In the genomic region with DNA sequence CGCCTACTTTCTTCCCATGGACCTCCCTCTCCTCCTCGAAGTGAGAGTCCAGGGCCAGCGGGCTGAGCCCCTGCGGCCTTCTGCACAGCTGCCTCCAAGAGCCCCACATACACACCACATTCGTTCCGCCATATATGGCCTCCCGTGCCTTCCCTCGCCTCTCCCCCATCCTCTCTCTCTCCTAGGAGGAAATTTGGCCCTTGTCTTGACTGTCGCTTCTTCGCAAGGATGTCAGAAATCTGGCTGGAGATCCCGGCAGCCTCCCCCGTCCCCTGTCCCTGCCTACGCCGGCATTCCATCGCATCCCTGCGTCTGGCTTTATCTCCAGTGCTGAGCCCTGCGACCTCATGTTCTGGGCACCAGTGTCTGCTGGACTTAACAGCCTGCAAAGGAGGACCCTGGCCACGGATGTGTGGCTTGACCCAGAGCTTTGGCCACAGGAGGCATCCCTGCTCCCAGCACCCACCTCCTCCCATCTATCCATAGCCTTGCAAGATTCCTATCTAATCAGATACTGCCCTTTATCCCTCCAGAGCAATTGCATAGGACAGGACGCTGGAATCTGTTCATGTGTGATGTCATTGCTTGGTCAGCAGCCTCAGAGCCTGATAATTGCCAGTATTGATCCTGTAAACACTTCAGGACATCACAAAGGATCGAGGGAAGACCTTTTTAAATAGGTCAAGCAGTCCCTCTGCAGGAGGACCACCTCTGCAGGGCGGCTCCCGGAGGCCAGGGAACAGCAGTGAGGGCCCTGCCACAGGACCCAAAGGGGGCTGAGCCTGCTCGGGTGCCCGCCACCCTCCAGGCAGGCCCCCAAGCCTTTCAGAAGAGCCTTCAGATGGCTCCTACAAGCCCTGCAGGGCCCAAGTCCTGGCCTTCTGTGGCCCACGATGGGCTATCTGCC, we compare ENCODE assay signal across 20 cellular contexts.
A peak's percentile ranks its signal among the peaks of the same experiment; 100 is the strongest.
DNase-seq lines count a peak whose midpoint lies in the region; ATAC-seq and TF ChIP-seq lines count a peak whose summit lies in the region.
"Had no signal": no experiment of that assay in that cellular context is flagged by ENCODE, and none has a peak within 500 bp of the region (broad histone marks: within the 10 kb centered on the region; RNA-seq: fewer than 3 reads in every experiment).

No MANE protein-coding gene starts in this region.

- TF ChIP-seq POLR2A in Peyer's patch (IDR thresholded peaks at IDR 0.05): no peak

- no peak overlapping the region for H3K27ac ChIP-seq in right cardiac atrium (ENCODE audit: low read length)
- H3K27ac ChIP-seq in osteoblast (ENCODE audit: low read depth, low read length): no peak overlapping the region
- H3K27ac ChIP-seq in upper lobe of right lung: no peak overlapping the region
- no peak overlapping the region for H3K27ac ChIP-seq in Peyer's patch
- H3K27ac ChIP-seq: BLaER1 treated with 17β-estradiol and CSF1 and Interleukin-3, amounts not matched to agents 10 nM and 100 nM; GM23248 had no signal

- H3K36me3 Mint-ChIP-seq in nephron progenitor cell (ENCODE audit: low read depth): no peaks in the 10 kb centered on the region
- H3K36me3 Mint-ChIP-seq: CD8-positive, alpha-beta memory T cell had no signal

- no peaks in the 10 kb centered on the region for H3K9me3 ChIP-seq in right cardiac atrium (ENCODE audit: control insufficient read depth, low read length)
- no peaks in the 10 kb centered on the region for H3K9me3 ChIP-seq in osteoblast (ENCODE audit: low read depth, low read length)
- H3K9me3 ChIP-seq in upper lobe of right lung: no peaks in the 10 kb centered on the region
- no peaks in the 10 kb centered on the region for H3K9me3 ChIP-seq in Peyer's patch
- H3K9me3 ChIP-seq: BLaER1 treated with 17β-estradiol and CSF1 and Interleukin-3, amounts not matched to agents 10 nM and 100 nM had no signal

- H3K4me3 ChIP-seq in right cardiac atrium (ENCODE audit: low read length) (no peak overlapping the region), osteoblast (ENCODE audit: insufficient read depth, low read length) (no peak overlapping the region), upper lobe of right lung (no peak overlapping the region), Peyer's patch (no peak overlapping the region)
- H3K4me3 ChIP-seq: BLaER1 treated with 17β-estradiol and CSF1 and Interleukin-3, amounts not matched to agents 10 nM and 100 nM; GM12878; GM23248 had no signal

- no peaks in the 10 kb centered on the region for H4K20me1 ChIP-seq in osteoblast (ENCODE audit: insufficient read depth, low read length)
- H4K20me1 ChIP-seq: BLaER1 treated with 17β-estradiol and CSF1 and Interleukin-3, amounts not matched to agents 10 nM and 100 nM had no signal

- H3K27me3 Mint-ChIP-seq in nephron progenitor cell (ENCODE audit: low read depth, poor library complexity): peaks cover 24% of the 10 kb centered on the region

- no peak for ATAC-seq in left cardiac atrium
- ATAC-seq in right cardiac atrium: peak in 1 of 2 donors; percentile 25
- no peak for ATAC-seq in upper lobe of right lung
- ATAC-seq: GM12878, HCT116 had no signal

- 57% methylated on average over 25 of the region's 25 CpGs for WGBS in right cardiac atrium

- no peaks in the 10 kb centered on the region for H3K4me1 ChIP-seq in right cardiac atrium (ENCODE audit: control insufficient read depth, insufficient read depth, low read length)
- no peaks in the 10 kb centered on the region for H3K4me1 ChIP-seq in osteoblast (ENCODE audit: insufficient read depth, low read length)
- no peaks in the 10 kb centered on the region for H3K4me1 ChIP-seq in upper lobe of right lung
- no peaks in the 10 kb centered on the region for H3K4me1 ChIP-seq in Peyer's patch

- no peak overlapping the region for H3K4me2 ChIP-seq in osteoblast (ENCODE audit: insufficient read depth, low read length)
- H3K4me2 ChIP-seq: BLaER1 treated with 17β-estradiol and CSF1 and Interleukin-3, amounts not matched to agents 10 nM and 100 nM had no signal

- no peak overlapping the region for H3K4me3 Mint-ChIP-seq in nephron progenitor cell
- H3K4me3 Mint-ChIP-seq: CD8-positive, alpha-beta memory T cell had no signal

- intact Hi-C loops in cardiac septum (cut with DNase I): no loop called here
- intact Hi-C loops in left cardiac atrium (cut with DNase I): no loop called here
- intact Hi-C loops in right cardiac atrium (cut with DNase I): no loop called here
- intact Hi-C loops in upper lobe of right lung (cut with DNase I): no loop called here

- H3K4me1 Mint-ChIP-seq in nephron progenitor cell: peaks cover 24% of the 10 kb centered on the region
- H3K4me1 Mint-ChIP-seq: CD8-positive, alpha-beta memory T cell had no signal

- TF ChIP-seq CTCF in osteoblast (IDR thresholded peaks at IDR 0.05; ENCODE audit: extremely low read depth, low read depth, low read length) (no peak), upper lobe of right lung (IDR thresholded peaks at IDR 0.05) (no peak), Peyer's patch (IDR thresholded peaks at IDR 0.05) (no peak), nephron progenitor cell (IDR thresholded peaks at IDR 0.05) (no peak)

- H3K36me3 ChIP-seq in osteoblast (ENCODE audit: insufficient read depth, low read length) (no peaks in the 10 kb centered on the region), upper lobe of right lung (no peaks in the 10 kb centered on the region), Peyer's patch (no peaks in the 10 kb centered on the region)
- H3K36me3 ChIP-seq: BLaER1 treated with 17β-estradiol and CSF1 and Interleukin-3, amounts not matched to agents 10 nM and 100 nM had no signal

- H3K9me3 Mint-ChIP-seq in nephron progenitor cell: no peaks in the 10 kb centered on the region
- H3K9me3 Mint-ChIP-seq: CD8-positive, alpha-beta memory T cell had no signal

- no peak overlapping the region for H3K27ac Mint-ChIP-seq in nephron progenitor cell

- H3K79me2 ChIP-seq in osteoblast (ENCODE audit: insufficient read depth, low read length): no peaks in the 10 kb centered on the region

- H3K27me3 ChIP-seq in right cardiac atrium (ENCODE audit: control insufficient read depth, insufficient read depth) (no peaks in the 10 kb centered on the region), osteoblast (ENCODE audit: insufficient read depth, low read length) (peaks cover 6% of the 10 kb centered on the region), upper lobe of right lung (peaks cover 33% of the 10 kb centered on the region), Peyer's patch (no peaks in the 10 kb centered on the region)
- H3K27me3 ChIP-seq: BLaER1 treated with 17β-estradiol and CSF1 and Interleukin-3, amounts not matched to agents 10 nM and 100 nM had no signal

- DNase-seq in cardiac septum (ENCODE audit: low spot score): peak; percentile 66
- no peak for DNase-seq in left cardiac atrium
- peak in 2 of 3 donors; percentile 16 to 18 for DNase-seq in right cardiac atrium
- DNase-seq in osteoblast (ENCODE audit: insufficient read length, low spot score, missing footprints): peak; percentile 52
- peak; percentile 53 for DNase-seq in upper lobe of right lung
- no peak for DNase-seq in GM19240 (ENCODE audit: insufficient read length, low spot score)
- DNase-seq in Peyer's patch: no peak
- DNase-seq in nephron progenitor cell: no peak
- DNase-seq: CD8-positive, alpha-beta memory T cell; DMS53; EL; GM23248; KBM-7; NCI-H1105 treated with DMSO at 0.1 percent for 48 hours; NCI-H1694; NCI-H748 treated with DMSO at 0.1 percent for 48 hours; NK-92 treated with Interleukin-12 subunit alpha and Interleukin-12 subunit beta, amount 100 ng/mL, for 24 hours had no signal

- H2AFZ ChIP-seq in osteoblast (ENCODE audit: low read length): no peak overlapping the region
- H2AFZ ChIP-seq: GM23248 had no signal

Comparison
In these comparisons a context has a peak if more than half of its experiments do, and no peak if none do; other contexts are left out.
1. DNase-seq: peak in cardiac septum (single experiment), right cardiac atrium (2 of 3), osteoblast (single experiment) and upper lobe of right lung (single experiment); none in left cardiac atrium (single experiment), GM19240 (single experiment), Peyer's patch (0 of 3) and nephron progenitor cell (single experiment).